Comparison of ENCODE assay signal across 1 cellular context in the genomic region with DNA sequence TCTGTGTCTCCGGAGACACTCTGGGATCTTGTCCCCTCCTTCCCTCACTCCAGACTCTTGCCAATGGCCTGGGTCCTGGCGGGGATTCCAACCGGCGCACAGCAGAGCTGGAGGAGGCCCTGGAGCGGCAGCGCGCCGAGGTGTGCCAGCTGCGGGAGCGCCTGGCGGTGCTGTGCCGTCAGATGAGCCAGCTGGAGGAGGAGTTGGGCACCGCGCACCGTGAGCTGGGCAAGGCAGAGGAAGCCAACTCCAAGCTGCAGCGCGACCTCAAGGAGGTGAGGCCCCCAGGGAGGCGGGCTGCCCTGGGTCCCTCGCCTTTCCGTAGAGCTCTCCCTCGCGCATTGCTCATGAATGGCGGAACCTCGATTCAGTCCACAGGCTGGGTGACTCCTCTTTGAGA.
TF ChIP-seq lines count a peak whose summit lies in the region.

No MANE protein-coding gene starts in this region.

TF ChIP-seq in WTC11, 78 proteins besides CTCF, POLR2A, EP300 and RAD21 (continued from another document):
- TF ChIP-seq ZNF512 (CRISPR knock-in tag; IDR thresholded peaks at IDR 0.05; ENCODE audit: borderline replicate concordance), result no peak
